In genomic region chr4:945274-946102, GRCh38 we compare ENCODE assay signal across 17 cellular contexts. TPM values are rescaled to one million over a fixed set of nuclear protein-coding genes. Genes with fewer than 3 reads are reported as not detected.
A peak's percentile ranks its signal among the peaks of the same experiment; 100 is the strongest.
DNase-seq lines count a peak whose midpoint lies in the region; ATAC-seq and TF ChIP-seq lines count a peak whose summit lies in the region.
"Had no signal": no experiment of that assay in that cellular context is flagged by ENCODE, and none has a peak within 500 bp of the region (broad histone marks: within the 10 kb centered on the region; RNA-seq: fewer than 3 reads in every experiment).

No MANE protein-coding gene starts in this region.

- H3K9me3 Mint-ChIP-seq in H9 (no peaks in the 10 kb centered on the region), nephron (no peaks in the 10 kb centered on the region)
- H3K9me3 Mint-ChIP-seq: activated CD4-positive, alpha-beta T cell treated with anti-CD3 and anti-CD28 coated beads, Interleukin-2, amount 10 ng/mL, durations not matched to agents 24 days and 14 days; activated T-helper 1 cell treated with anti-CD3 and anti-CD28 coated beads, Interleukin-12 subunit alpha, Interleukin-12 subunit beta, Interleukin-2, Interleukin-4 antibody, amounts not matched to agents 30 ng/mL and 10 ng/mL and 1 ng/mL, durations not matched to agents 14 hours and 24 hours and 36 hours had no signal

- H2BK12ac ChIP-seq in H9 (ENCODE audit: insufficient read length, low read depth, low read length), result no peak overlapping the region

- no peak overlapping the region for H2AK5ac ChIP-seq in H9 (ENCODE audit: insufficient read length, low read length)

- WGBS in H9 (ENCODE audit: extremely low coverage, insufficient read length, low lambda C conversion rate), result no CpG with 5 or more reads among the region's 28 CpGs

- no peak overlapping the region for H3K56ac ChIP-seq in H9 (ENCODE audit: insufficient read length, low read depth, low read length)

- H3K36me3 Mint-ChIP-seq in H9 (ENCODE audit: insufficient read depth in 1 of 3, low read depth in 3 of 3) (no peaks in the 10 kb centered on the region; a peak in 1 of 7 replicates), nephron (ENCODE audit: low read depth) (no peaks in the 10 kb centered on the region)

- H3K79me2 ChIP-seq in H9 (ENCODE audit: insufficient read depth, low read length), result no peaks in the 10 kb centered on the region

- TF ChIP-seq CTCF in H9 (conservative IDR thresholded peaks at IDR 0.05), result no peak
- TF ChIP-seq CTCF in choroid plexus epithelial cell (conservative IDR thresholded peaks at IDR 0.05; ENCODE audit: low read depth, low read length), result no peak
- no peak for TF ChIP-seq CTCF in nephron (IDR thresholded peaks at IDR 0.05; ENCODE audit: unreplicated experiment in 3 of 3)

- H3K4me1 ChIP-seq in H9 (ENCODE audit: insufficient read depth, low read length), result no peaks in the 10 kb centered on the region; the same call in 1 of the 2 replicates
- H3K4me1 ChIP-seq: suprapubic skin had no signal

- no peaks in the 10 kb centered on the region for H3K27me3 ChIP-seq in H9 (ENCODE audit: insufficient read depth, low read length)
- H3K27me3 ChIP-seq: suprapubic skin had no signal

- 0 out of 2 replicates have a peak overlapping the region, but pooled peaks have one; percentile 22 for H3K14ac ChIP-seq in H9 (ENCODE audit: insufficient read depth, low read length)

- peak overlapping the region; percentile 8 for H3K9ac ChIP-seq in H9 (ENCODE audit: extremely low read depth, insufficient read length, low read length)

- H3K27ac ChIP-seq in H9 (ENCODE audit: insufficient read length, low read depth, low read length), result no peak overlapping the region
- H3K27ac ChIP-seq: neutrophil, suprapubic skin had no signal

- peak overlapping the region; percentile 37 for H3K18ac ChIP-seq in H9 (ENCODE audit: insufficient read length, low read depth, low read length)

- no peaks in the 10 kb centered on the region for H4K20me1 ChIP-seq in H9 (ENCODE audit: control insufficient read depth, insufficient read depth, insufficient read length)

- H3K27me3 Mint-ChIP-seq in H9 (ENCODE audit: low read depth) (peaks cover 14% of the 10 kb centered on the region), nephron (ENCODE audit: low read depth) (peaks cover 34% of the 10 kb centered on the region)
- H3K27me3 Mint-ChIP-seq: activated CD4-positive, alpha-beta T cell treated with anti-CD3 and anti-CD28 coated beads, Interleukin-2, amount 10 ng/mL, durations not matched to agents 24 days and 14 days had no signal

- no peaks in the 10 kb centered on the region for H3K79me1 ChIP-seq in H9 (ENCODE audit: insufficient read depth, low read depth, low read length, poor library complexity, severe bottlenecking)

- no peak overlapping the region for H2BK20ac ChIP-seq in H9 (ENCODE audit: low read depth, low read length, poor library complexity, severe bottlenecking)

- DNase-seq in H9, result peak; percentile 27
- peak; percentile 28 for DNase-seq in choroid plexus epithelial cell (ENCODE audit: low read depth)
- no peak for DNase-seq in OCI-M1 (lab: John Stamatoyannopoulos, UW)
- no peak for DNase-seq in NCI-H146 treated with DMSO at 0.1 percent for 48 hours (lab: John Stamatoyannopoulos, UW; ENCODE audit: unreplicated experiment)
- DNase-seq: activated CD4-positive, alpha-beta T cell treated with anti-CD3 and anti-CD28 coated beads, Interleukin-2, amount 10 ng/mL, durations not matched to agents 24 days and 14 days; DMS79 treated with DMSO at 0.1 percent for 48 hours; NCI-H146; NCI-H524; RPMI8226; small intestine had no signal

- H4K8ac ChIP-seq in H9 (replicated peaks; ENCODE audit: insufficient read length, low read depth, low read length), result no peak overlapping the region

- H2AFZ ChIP-seq in H9 (ENCODE audit: low read length), result no peak overlapping the region

- no peak overlapping the region for H3K23ac ChIP-seq in H9 (ENCODE audit: insufficient read length, low read depth, low read length)

- peak overlapping the region; percentile 14 to 67 for H3K4me3 Mint-ChIP-seq in H9
- H3K4me3 Mint-ChIP-seq in nephron, result peak overlapping the region; percentile 27 to 68 (median 67)
- H3K4me3 Mint-ChIP-seq: activated CD4-positive, alpha-beta T cell treated with anti-CD3 and anti-CD28 coated beads, Interleukin-2, amount 10 ng/mL, durations not matched to agents 24 days and 14 days; activated T-helper 1 cell treated with anti-CD3 and anti-CD28 coated beads, Interleukin-12 subunit alpha, Interleukin-12 subunit beta, Interleukin-2, Interleukin-4 antibody, amounts not matched to agents 30 ng/mL and 10 ng/mL and 1 ng/mL, durations not matched to agents 14 hours and 24 hours and 36 hours had no signal

- no peaks in the 10 kb centered on the region for H3K9me3 ChIP-seq in H9 (ENCODE audit: control insufficient read depth, low read depth, low read length)
- H3K9me3 ChIP-seq: neutrophil, suprapubic skin had no signal

- no peak overlapping the region for H3K4ac ChIP-seq in H9 (ENCODE audit: low read depth, low read length)

- H3K4me3 ChIP-seq in choroid plexus epithelial cell (ENCODE audit: low read depth, low read length), result peak overlapping the region; percentile 47
- H3K4me3 ChIP-seq: GM12878, suprapubic skin had no signal

- H3K23me2 ChIP-seq in H9 (ENCODE audit: insufficient read length, low read depth, low read length, poor library complexity, severe bottlenecking), result no peaks in the 10 kb centered on the region

- no peak overlapping the region for H2BK120ac ChIP-seq in H9 (ENCODE audit: low read depth, low read length, poor library complexity, severe bottlenecking)

- H3K4me2 ChIP-seq in H9 (ENCODE audit: insufficient read depth, insufficient read length, low read length), result peak overlapping the region; percentile 40

- H2BK5ac ChIP-seq in H9 (ENCODE audit: insufficient read length, low read length), result no peak overlapping the region

- H4K5ac ChIP-seq in H9 (ENCODE audit: insufficient read length, low read depth, low read length), result no peak overlapping the region

- H3K27ac Mint-ChIP-seq in H9 (peak overlapping the region in 1 of 3 experiments; percentile 57; a peak in 3 of 7 replicates), nephron (peak overlapping the region in 2 of 3 experiments; percentile 7 to 41)
- H3K27ac Mint-ChIP-seq: activated CD4-positive, alpha-beta T cell treated with anti-CD3 and anti-CD28 coated beads, Interleukin-2, amount 10 ng/mL, durations not matched to agents 24 days and 14 days; activated T-helper 1 cell treated with anti-CD3 and anti-CD28 coated beads, Interleukin-12 subunit alpha, Interleukin-12 subunit beta, Interleukin-2, Interleukin-4 antibody, amounts not matched to agents 30 ng/mL and 10 ng/mL and 1 ng/mL, durations not matched to agents 14 hours and 24 hours and 36 hours had no signal

- H3K4me1 Mint-ChIP-seq in H9 (peaks cover 11 to 14% of the 10 kb centered on the region in 2 experiments), nephron (peaks cover 10% of the 10 kb centered on the region)
- H3K4me1 Mint-ChIP-seq: activated CD4-positive, alpha-beta T cell treated with anti-CD3 and anti-CD28 coated beads, Interleukin-2, amount 10 ng/mL, durations not matched to agents 24 days and 14 days had no signal

- H4K91ac ChIP-seq in H9 (ENCODE audit: insufficient read length, low read depth, low read length), result no peak overlapping the region

- no peak for ATAC-seq in HG02981 (IDR thresholded peaks at IDR 0.05; ENCODE audit: unreplicated experiment)
- ATAC-seq: GM12878, left lobe of liver had no signal

- no peak overlapping the region for H3T11ph ChIP-seq in H9 (ENCODE audit: low read length)

- H2BK15ac ChIP-seq in H9 (ENCODE audit: low read depth, low read length), result no peak overlapping the region

RNA-seq across cellular contexts. Expression of gene TMEM175, which starts 13.2 kb away (rescaled TPM):
- 6.4 and 6.8 TPM in 2 replicates for total RNA-seq in H9 (2021)

RNA-seq across cellular contexts. Expression of gene GAK, which starts 13.4 kb away (rescaled TPM):
- total RNA-seq in H9 (2021), result 80.7 and 82.5 TPM in 2 replicates

RNA-seq across cellular contexts. Expression of gene DGKQ, which starts 27.9 kb away (rescaled TPM):
- total RNA-seq in H9 (2021), result 11.4 and 12.4 TPM in 2 replicates

RNA-seq across cellular contexts. Expression of gene IDUA, which starts 41.4 kb away (rescaled TPM):
- 9.4 and 14.5 TPM in 2 replicates for total RNA-seq in H9 (2021)

RNA-seq across cellular contexts. Expression of gene SLC26A1, which starts 47.7 kb away (rescaled TPM):
- 0.09 and 0.13 TPM in 2 replicates for total RNA-seq in H9 (2021)
- total RNA-seq: activated CD4-positive, alpha-beta T cell treated with anti-CD3 and anti-CD28 coated beads, Interleukin-2, amount 10 ng/mL, durations not matched to agents 24 days and 14 days had no signal

Comparison
In these comparisons a context has a peak if more than half of its experiments do, and no peak if none do; other contexts are left out.
1. DNase-seq: peak in H9 (single experiment) and choroid plexus epithelial cell (single experiment); none in OCI-M1 (single experiment) and NCI-H146 treated with DMSO at 0.1 percent for 48 hours (single experiment).